Comparison of ENCODE assay signal across 8 cellular contexts in genomic region chr7:156120552-156120951, GRCh38.
"Had no signal": no experiment of that assay in that cellular context is flagged by ENCODE, and none has a peak within 500 bp of the region (broad histone marks: within the 10 kb centered on the region; RNA-seq: fewer than 3 reads in every experiment).

No MANE protein-coding gene starts in this region.

- ATAC-seq: GM12878 had no signal

- DNase-seq: GDM1, GF-D8 had no signal

- FAIRE-seq: G401.6, GM12878, GM12891, GM12892, GM18507, GM19239 had no signal

- H3K4me3 ChIP-seq: GM12878 had no signal
